Comparison of ENCODE assay signal across 8 cellular contexts in genomic region chr12:121128908-121129704, GRCh38. TPM values are rescaled to one million over a fixed set of nuclear protein-coding genes. Genes with fewer than 3 reads are reported as not detected.
DNase-seq lines count a peak whose midpoint lies in the region; ATAC-seq, FAIRE-seq and TF ChIP-seq lines count a peak whose summit lies in the region.

No MANE protein-coding gene starts in this region.

- H3K4me3 ChIP-seq in A673 (ENCODE audit: low read depth, low read length, poor library complexity, severe bottlenecking) (no peak overlapping the region), SJCRH30 (no peak overlapping the region), skin epidermis (no peak overlapping the region)

- no peaks in the 10 kb centered on the region for H3K9me3 ChIP-seq in A673 (ENCODE audit: low read depth, low read length, poor library complexity, severe bottlenecking)
- no peaks in the 10 kb centered on the region for H3K9me3 ChIP-seq in SJCRH30 (replicated peaks)

- TF ChIP-seq CTCF in A673 (conservative IDR thresholded peaks at IDR 0.05; ENCODE audit: low read depth, low read length): no peak

- intact Hi-C loops in A673 (cut with micrococcal nuclease; ENCODE audit: unreplicated experiment): no loop called here
- intact Hi-C loops in left cardiac atrium (cut with DNase I): no loop called here

- H3K27me3 ChIP-seq in A673 (replicated peaks; ENCODE audit: insufficient read depth, low read depth, low read length, poor library complexity) (no peaks in the 10 kb centered on the region), SJCRH30 (no peaks in the 10 kb centered on the region)

- ATAC-seq in GM18870 (IDR thresholded peaks at IDR 0.05; ENCODE audit: unreplicated experiment): peak; percentile 77
- peak; percentile 72 for ATAC-seq in HG03095 (IDR thresholded peaks at IDR 0.05; ENCODE audit: unreplicated experiment)
- ATAC-seq in left cardiac atrium: peak; percentile 76 to 87

- DNase-seq in A673 (ENCODE audit: low spot score): peak; percentile 79
- peak; percentile 36 to 61 for DNase-seq in SJCRH30
- DNase-seq in activated naive CD4-positive, alpha-beta T cell treated with anti-CD3 and anti-CD28 coated beads, Interleukin-2, amount 50 U/mL, for 16 hours: peak; percentile 86
- DNase-seq in left cardiac atrium: peak; percentile 90
- DNase-seq in HTR-8/SVneo (ENCODE audit: insufficient read length, low spot score): no peak

- BruUV-seq in A673 (replicated peaks; lab: Mats Ljungman, UMichigan): no TSS peak

- H3K27ac ChIP-seq in A673 (ENCODE audit: low read depth, low read length, poor library complexity, severe bottlenecking) (no peak overlapping the region), SJCRH30 (no peak overlapping the region), skin epidermis (peak overlapping the region in 18 of 21 experiments; percentile 12 to 89 (median 68))

- H3K36me3 ChIP-seq in A673 (ENCODE audit: insufficient read depth, low read length, poor library complexity, severe bottlenecking) (no peaks in the 10 kb centered on the region), SJCRH30 (no peaks in the 10 kb centered on the region)

- no peak for FAIRE-seq in HTR-8/SVneo (lab: Jason Lieb, UNC)

- CTCF ChIA-PET in A673 (lab: Charles Lee): interaction anchor here (0.7 kb wide), 2 partner anchors 479 to 812 kb away, joined by 8 to 13 read pairs; no protein-coding TSS in a partner anchor

- POLR2A ChIA-PET in A673 (lab: Charles Lee; ENCODE audit: low non-redundant PET): interaction anchor here (0.6 to 0.7 kb wide), 2 partner anchors 94 to 284 kb away, joined by 6 to 11 read pairs; no protein-coding TSS in a partner anchor

- H3K4me1 ChIP-seq in A673 (ENCODE audit: insufficient read depth, low read length, poor library complexity, severe bottlenecking) (no peaks in the 10 kb centered on the region), SJCRH30 (peaks cover 12% of the 10 kb centered on the region)

RNA-seq across cellular contexts. Expression of gene P2RX7, which starts 3.6 kb away (rescaled TPM):
- total RNA-seq in A673 (2021): 0.17 and 0.42 TPM in 2 replicates
- 1.3 and 2.5 TPM in 2 replicates for total RNA-seq in SJCRH30 (2014; rRNA removed; shearing (Covaris generic))
- total RNA-seq in left cardiac atrium: 1 to 10 TPM; 1.3 to 3.0 TPM

Comparison
In these comparisons a context has a peak if more than half of its experiments do, and no peak if none do; other contexts are left out.
1. H3K27ac ChIP-seq: peak in skin epidermis (18 of 21); none in A673 (single experiment) and SJCRH30 (single experiment).
2. Peak in every context shown above with its lines, with median percentiles within 50 percentile points of each other: ATAC-seq.